20 cellular contexts compared by ENCODE assay signal in genomic region chr6:24501374-24501773, GRCh38.
"Had no signal": no experiment of that assay in that cellular context is flagged by ENCODE, and none has a peak within 500 bp of the region (broad histone marks: within the 10 kb centered on the region; RNA-seq: fewer than 3 reads in every experiment).

No MANE protein-coding gene starts in this region.

- H3K4me3 Mint-ChIP-seq: endodermal cell; naive thymus-derived CD4-positive, alpha-beta T cell; nephron progenitor cell; type B pancreatic cell had no signal

- H3K4me3 ChIP-seq: coronary artery, psoas muscle, sigmoid colon, skin epidermis, suprapubic skin, thyroid gland had no signal

- H3K4me1 ChIP-seq: suprapubic skin had no signal

- H3K9me3 ChIP-seq: psoas muscle, sigmoid colon, suprapubic skin, thyroid gland had no signal

- H3K4me1 Mint-ChIP-seq: nephron progenitor cell had no signal

- H3K27me3 ChIP-seq: sigmoid colon, suprapubic skin, thyroid gland had no signal

- H3K27ac ChIP-seq: coronary artery, psoas muscle, sigmoid colon, skin epidermis, suprapubic skin, thyroid gland had no signal

- ATAC-seq: left ventricle myocardium superior; naive thymus-derived CD4-positive, alpha-beta T cell had no signal

- DNase-seq: effector CD4-positive, alpha-beta T cell; endodermal cell; foreskin melanocyte; head of caudate nucleus; hippocampal formation; left colon; left ventricle myocardium superior; naive thymus-derived CD4-positive, alpha-beta T cell; nephron progenitor cell; psoas muscle; retina; sigmoid colon; stimulated activated CD4-positive, alpha-beta T cell treated with anti-CD3 and anti-CD28 coated beads, Interleukin-2, amount 100 ng/mL, for 24 hours; stimulated activated CD4-positive, alpha-beta T cell treated with anti-CD3 and anti-CD28 coated beads, Interleukin-4, amount 100 ng/mL, for 4 hours; stimulated activated naive CD4-positive, alpha-beta T cell; thyroid gland had no signal

- H3K27me3 Mint-ChIP-seq: naive thymus-derived CD4-positive, alpha-beta T cell; type B pancreatic cell had no signal

- H3K27ac Mint-ChIP-seq: endodermal cell, nephron progenitor cell, type B pancreatic cell had no signal
